8 cellular contexts compared by ENCODE assay signal in genomic region chr9:137223078-137224040, GRCh38. TPM values are rescaled to one million over a fixed set of nuclear protein-coding genes. Genes with fewer than 3 reads are reported as not detected.
DNase-seq lines count a peak whose midpoint lies in the region; ATAC-seq and TF ChIP-seq lines count a peak whose summit lies in the region.

No MANE protein-coding gene starts in this region.

- H3K9me3 ChIP-seq in BLaER1 treated with 17β-estradiol and CSF1 and Interleukin-3, amounts not matched to agents 10 nM and 100 nM (replicated peaks in 1 of 11), result no peaks in the 10 kb centered on the region

- no peaks in the 10 kb centered on the region for H3K36me3 Mint-ChIP-seq in activated CD4-positive, alpha-beta T cell treated with anti-CD3 and anti-CD28 coated beads, Interleukin-2, amount 10 ng/mL, durations not matched to agents 24 days and 14 days (ENCODE audit: low read depth)

- H4K20me1 ChIP-seq in BLaER1 treated with 17β-estradiol and CSF1 and Interleukin-3, amounts not matched to agents 10 nM and 100 nM, result peaks cover 0 to 18% (median 4%) of the 10 kb centered on the region in 11 experiments; a peak in 6 of 22 replicates

- H3K4me3 Mint-ChIP-seq in activated CD4-positive, alpha-beta T cell treated with anti-CD3 and anti-CD28 coated beads, Interleukin-2, amount 10 ng/mL, durations not matched to agents 24 days and 14 days, result peak overlapping the region; percentile 88

- no peaks in the 10 kb centered on the region for H3K9me3 Mint-ChIP-seq in activated CD4-positive, alpha-beta T cell treated with anti-CD3 and anti-CD28 coated beads, Interleukin-2, amount 10 ng/mL, durations not matched to agents 24 days and 14 days

- peak; percentile 72 for ATAC-seq in GM19328 (IDR thresholded peaks at IDR 0.05; ENCODE audit: unreplicated experiment)
- peak; percentile 43 for ATAC-seq in HG03469 (IDR thresholded peaks at IDR 0.05; ENCODE audit: unreplicated experiment)

- H3K27ac ChIP-seq in BLaER1 treated with 17β-estradiol and CSF1 and Interleukin-3, amounts not matched to agents 10 nM and 100 nM, result peak overlapping the region; percentile 73 to 91 (median 87)
- H3K27ac ChIP-seq in coronary artery, result peak overlapping the region; percentile 71 to 97

- peak overlapping the region; percentile 90 for H3K27ac Mint-ChIP-seq in activated CD4-positive, alpha-beta T cell treated with anti-CD3 and anti-CD28 coated beads, Interleukin-2, amount 10 ng/mL, durations not matched to agents 24 days and 14 days

- peak overlapping the region; percentile 70 to 87 (median 76) for H3K4me3 ChIP-seq in BLaER1 treated with 17β-estradiol and CSF1 and Interleukin-3, amounts not matched to agents 10 nM and 100 nM
- H3K4me3 ChIP-seq in coronary artery, result peak overlapping the region; percentile 87

- H3K9ac ChIP-seq in BLaER1 treated with 17β-estradiol and CSF1 and Interleukin-3, amounts not matched to agents 10 nM and 100 nM, result peak overlapping the region; percentile 85 to 94 (median 91)

- intact Hi-C loops in activated CD4-positive, alpha-beta T cell treated with anti-CD3 and anti-CD28 coated beads, Interleukin-2, amount 10 ng/mL, durations not matched to agents 24 days and 14 days (cut with micrococcal nuclease), result loop anchor here (1.0 to 2.0 kb wide), 6 partner anchors 18 to 137 kb away; partner anchors contain the start of genes ANAPC2, MAN1B1, NDOR1 and SSNA1

- H3K36me3 ChIP-seq in BLaER1 treated with 17β-estradiol and CSF1 and Interleukin-3, amounts not matched to agents 10 nM and 100 nM, result peaks cover 0 to 12% (median 4%) of the 10 kb centered on the region in 11 experiments; a peak in 6 of 22 replicates

- H3K27me3 Mint-ChIP-seq in activated CD4-positive, alpha-beta T cell treated with anti-CD3 and anti-CD28 coated beads, Interleukin-2, amount 10 ng/mL, durations not matched to agents 24 days and 14 days, result peaks cover 2% of the 10 kb centered on the region

- TF ChIP-seq CTCF in coronary artery (IDR thresholded peaks at IDR 0.05), result no peak

- peak overlapping the region; percentile 99 to 100 (median 100) for H3K4me2 ChIP-seq in BLaER1 treated with 17β-estradiol and CSF1 and Interleukin-3, amounts not matched to agents 10 nM and 100 nM

- peaks cover 6% of the 10 kb centered on the region for H3K4me1 Mint-ChIP-seq in activated CD4-positive, alpha-beta T cell treated with anti-CD3 and anti-CD28 coated beads, Interleukin-2, amount 10 ng/mL, durations not matched to agents 24 days and 14 days

- no peaks in the 10 kb centered on the region for H3K27me3 ChIP-seq in BLaER1 treated with 17β-estradiol and CSF1 and Interleukin-3, amounts not matched to agents 10 nM and 100 nM

- H3K4me1 ChIP-seq in BLaER1 treated with 17β-estradiol and CSF1 and Interleukin-3, amounts not matched to agents 10 nM and 100 nM, result peaks cover 30 to 73% (median 49%) of the 10 kb centered on the region in 10 experiments

- peak; percentile 87 to 96 for DNase-seq in NCI-H526 (lab: John Stamatoyannopoulos, UW)
- peak; percentile 99 for DNase-seq in activated CD4-positive, alpha-beta T cell treated with anti-CD3 and anti-CD28 coated beads, Interleukin-2, amount 10 ng/mL, durations not matched to agents 24 days and 14 days
- peak; percentile 99 for DNase-seq in coronary artery (ENCODE audit: low spot score)
- DNase-seq in left kidney (ENCODE audit: low read depth, low spot score), result peak; percentile 99
- peak; percentile 99 for DNase-seq in stimulated activated CD4-positive, alpha-beta T cell treated with anti-CD3 and anti-CD28 coated beads, Interleukin-1b, Interleukin-23, amount 100 ng/mL, for 48 hours

RNA-seq across cellular contexts. Expression of gene RNF208, which starts 1.3 kb away (rescaled TPM):
- 12.8 and 15.2 TPM in 2 replicates for total RNA-seq in activated CD4-positive, alpha-beta T cell treated with anti-CD3 and anti-CD28 coated beads, Interleukin-2, amount 10 ng/mL, durations not matched to agents 24 days and 14 days

RNA-seq across cellular contexts. Expression of gene CYSRT1, which starts 1.6 kb away (rescaled TPM):
- 0.54 and 0.68 TPM in 2 replicates for total RNA-seq in activated CD4-positive, alpha-beta T cell treated with anti-CD3 and anti-CD28 coated beads, Interleukin-2, amount 10 ng/mL, durations not matched to agents 24 days and 14 days

RNA-seq across cellular contexts. Expression of gene RNF224, which starts 3.9 kb away (rescaled TPM):
- total RNA-seq in activated CD4-positive, alpha-beta T cell treated with anti-CD3 and anti-CD28 coated beads, Interleukin-2, amount 10 ng/mL, durations not matched to agents 24 days and 14 days, result not detected in 2 replicates

RNA-seq across cellular contexts. Expression of gene SLC34A3, which starts 7.3 kb away (rescaled TPM):
- total RNA-seq in activated CD4-positive, alpha-beta T cell treated with anti-CD3 and anti-CD28 coated beads, Interleukin-2, amount 10 ng/mL, durations not matched to agents 24 days and 14 days, result not detected in 2 replicates

RNA-seq across cellular contexts. Expression of gene TUBB4B, which starts 17.7 kb away (rescaled TPM):
- total RNA-seq in activated CD4-positive, alpha-beta T cell treated with anti-CD3 and anti-CD28 coated beads, Interleukin-2, amount 10 ng/mL, durations not matched to agents 24 days and 14 days, result 292 and 299 TPM in 2 replicates

Comparison
In these comparisons a context has a peak if more than half of its experiments do, and no peak if none do; other contexts are left out.
1. Peak in every context shown above with its lines: DNase-seq, ATAC-seq, H3K4me3 ChIP-seq and H3K27ac ChIP-seq.